In genomic region chr5:142141463-142141862, GRCh38 we compare ENCODE assay signal across 2 cellular contexts.
TF ChIP-seq lines count a peak whose summit lies in the region.

No MANE protein-coding gene starts in this region.

TF ChIP-seq in HCT116, 20 proteins besides CTCF, POLR2A, EP300 and RAD21 (continued from another document):
- TF ChIP-seq ZBTB33 (IDR thresholded peaks at IDR 0.05; ENCODE audit: extremely low read depth, insufficient replicate concordance, low read length) = no peak
- no peak for TF ChIP-seq FOSL1 (IDR thresholded peaks at IDR 0.05; ENCODE audit: low read depth)
- TF ChIP-seq JUND (IDR thresholded peaks at IDR 0.05) = no peak
- no peak for TF ChIP-seq ATF3 (IDR thresholded peaks at IDR 0.05)
- TF ChIP-seq ZFX (IDR thresholded peaks at IDR 0.05) = no peak
- TF ChIP-seq TCF7L2 (IDR thresholded peaks at IDR 0.05; ENCODE audit: borderline replicate concordance, extremely low read depth, insufficient read depth, insufficient read length) = no peak

TF ChIP-seq in liver, 16 proteins besides CTCF, POLR2A, EP300 and RAD21 (continued from another document):
- TF ChIP-seq ZBTB33 (IDR thresholded peaks at IDR 0.05) = no peak
- TF ChIP-seq YY1 (IDR thresholded peaks at IDR 0.05) = no peak
- TF ChIP-seq REST (IDR thresholded peaks at IDR 0.05) = no peak
- TF ChIP-seq SP1 (IDR thresholded peaks at IDR 0.05) = no peak
- no peak for TF ChIP-seq JUND (IDR thresholded peaks at IDR 0.05)
